Comparison of ENCODE assay signal across 8 cellular contexts in genomic region chr1:89633103-89633744, GRCh38. TPM values are rescaled to one million over a fixed set of nuclear protein-coding genes. Genes with fewer than 3 reads are reported as not detected.
DNase-seq lines count a peak whose midpoint lies in the region; ATAC-seq and TF ChIP-seq lines count a peak whose summit lies in the region.

Gene LRRC8C, plus strand, starts transcription at chr1:89633120. Its CDS starts 53,354 bp downstream, at chr1:89686474.

- POLR2A ChIA-PET in CD4-positive, alpha-beta T cell (lab: Charles Lee): interaction anchor here (0.6 to 19.3 kb wide), 28 partner anchors 10 to 506 kb away, joined by 3 to 683 read pairs (median 5); partner anchors contain the start of genes LRRC8B and LRRC8D

- CTCF ChIA-PET in CD4-positive, alpha-beta T cell (lab: Charles Lee): interaction anchor here (0.7 to 12.3 kb wide), 13 partner anchors 11 to 150 kb away, joined by 4 to 133 read pairs (median 6); no protein-coding TSS in a partner anchor

- peaks cover 43% of the 10 kb centered on the region for H3K36me3 Mint-ChIP-seq in CD4-positive, alpha-beta T cell (ENCODE audit: low read depth)

- peak within 1 kb of the TSS; percentile 92 for H3K27ac ChIP-seq in CD4-positive, alpha-beta T cell (ENCODE audit: low read depth, low read length)
- H3K27ac ChIP-seq in muscle layer of colon (ENCODE audit: low read depth, low read length) (peak within 1 kb of the TSS; percentile 76), testis (peak within 1 kb of the TSS; percentile 92 to 93)

- H3K27me3 ChIP-seq in CD4-positive, alpha-beta T cell (ENCODE audit: control insufficient read depth, insufficient read depth, low read length): no peaks in the 10 kb centered on the region
- H3K27me3 ChIP-seq in muscle layer of colon (ENCODE audit: control insufficient read depth in 1 of 2, insufficient read depth in 2 of 2, low read length in 2 of 2) (no peaks in the 10 kb centered on the region), testis (no peaks in the 10 kb centered on the region)

- H3K9ac ChIP-seq in muscle layer of colon (ENCODE audit: low read length): peak within 1 kb of the TSS; percentile 46

- TF ChIP-seq POLR2A in testis (IDR thresholded peaks at IDR 0.05): no peak

- H3K4me1 Mint-ChIP-seq in CD4-positive, alpha-beta T cell (ENCODE audit: low read depth): peaks cover 89% of the 10 kb centered on the region

- H3K4me1 ChIP-seq in muscle layer of colon (ENCODE audit: insufficient read depth, low read length) (no peaks in the 10 kb centered on the region), testis (peaks cover 13% of the 10 kb centered on the region)

- H3K4me3 Mint-ChIP-seq in CD4-positive, alpha-beta T cell: peak within 1 kb of the TSS; percentile 99

- intact Hi-C loops in CD4-positive, alpha-beta T cell (cut with DNase I, micrococcal nuclease): loop anchor here (1.0 to 10.0 kb wide), 10 partner anchors 25 to 359 kb away; no protein-coding TSS in a partner anchor
- intact Hi-C loops in testis (cut with DNase I; ENCODE audit: low total_unique reads): no loop called here

- no peak for TF ChIP-seq CTCF in CD4-positive, alpha-beta T cell (IDR thresholded peaks at IDR 0.05)
- TF ChIP-seq CTCF in epithelial cell of proximal tubule (conservative IDR thresholded peaks at IDR 0.05; ENCODE audit: low read depth, low read length): no peak
- TF ChIP-seq CTCF in testis (IDR thresholded peaks at IDR 0.05): no peak

- WGBS in testis, 2 donors: 0% methylated on average over 20 to 73 of the region's 78 CpGs

- H3K27ac Mint-ChIP-seq in CD4-positive, alpha-beta T cell: peak within 1 kb of the TSS; percentile 98

- H3K9me3 Mint-ChIP-seq in CD4-positive, alpha-beta T cell: no peaks in the 10 kb centered on the region

- peak; percentile 35 for ATAC-seq in CD4-positive, alpha-beta T cell (ENCODE audit: poor library complexity)
- peak; percentile 36 for ATAC-seq in GM19025 (IDR thresholded peaks at IDR 0.05; ENCODE audit: low read depth, unreplicated experiment)
- peak; percentile 48 for ATAC-seq in HG03159 (IDR thresholded peaks at IDR 0.05; ENCODE audit: unreplicated experiment)

- peak within 1 kb of the TSS; percentile 71 for H3K4me3 ChIP-seq in epithelial cell of proximal tubule (ENCODE audit: low read depth, low read length)
- peak within 1 kb of the TSS; percentile 75 to 79 for H3K4me3 ChIP-seq in muscle layer of colon (ENCODE audit: low read depth in 1 of 2, low read length in 2 of 2)
- H3K4me3 ChIP-seq in testis: peak within 1 kb of the TSS; percentile 72 to 96

- H3K9me3 ChIP-seq in CD4-positive, alpha-beta T cell (ENCODE audit: control insufficient read depth, low read length): no peaks in the 10 kb centered on the region
- no peaks in the 10 kb centered on the region for H3K9me3 ChIP-seq in muscle layer of colon (ENCODE audit: low read length)
- H3K9me3 ChIP-seq in testis: no peaks in the 10 kb centered on the region

- peak; percentile 30 to 64 (median 50) for DNase-seq in CD4-positive, alpha-beta T cell
- peak; percentile 23 for DNase-seq in NCI-H748 treated with DMSO at 0.1 percent for 48 hours (lab: John Stamatoyannopoulos, UW)
- peak; percentile 56 for DNase-seq in activated T-cell treated with anti-CD3 and anti-CD28 coated beads for 48 hours (ENCODE audit: low read depth)
- DNase-seq in epithelial cell of proximal tubule (ENCODE audit: low read depth): no peak
- DNase-seq in testis: peak; percentile 63

- H3K27me3 Mint-ChIP-seq in CD4-positive, alpha-beta T cell: no peaks in the 10 kb centered on the region

- H3K36me3 ChIP-seq in muscle layer of colon (ENCODE audit: insufficient read depth, low read length) (no peaks in the 10 kb centered on the region), testis (ENCODE audit: low read depth, missing control alignments) (no peaks in the 10 kb centered on the region)

RNA-seq across cellular contexts. Expression of gene LRRC8C, which starts in this region (rescaled TPM):
- 10 to 100 TPM; 28.4 to 30.2 TPM for total RNA-seq in CD4-positive, alpha-beta T cell
- 8.5 and 9.8 TPM in 2 replicates for total RNA-seq in epithelial cell of proximal tubule
- 10 to 100 TPM; 16.2 to 19.8 TPM for total RNA-seq in testis
- 8.2 TPM for polyA plus RNA-seq in testis (ENCODE audit: insufficient read depth, low read depth, low replicate concordance)
